Comparison of ENCODE assay signal across 1 cellular context in genomic region chrX:20211261-20211786, GRCh38.
TF ChIP-seq lines count a peak whose summit lies in the region.

No MANE protein-coding gene starts in this region.

TF ChIP-seq in HepG2, 621 proteins besides CTCF, POLR2A, EP300 and RAD21 (continued from another document and continues in another):
- TF ChIP-seq ARID5B (CRISPR knock-in tag; IDR thresholded peaks at IDR 0.05) (peak; percentile 64), ZBTB20 (CRISPR knock-in tag; IDR thresholded peaks at IDR 0.05; ENCODE audit: borderline replicate concordance, low read depth) (peak; percentile 95; the same call in 1 of the 2 replicates), HOXA7 (CRISPR knock-in tag; IDR thresholded peaks at IDR 0.05) (no peak), FOXK1 (CRISPR knock-in tag; IDR thresholded peaks at IDR 0.05; ENCODE audit: borderline replicate concordance, low read depth) (peak; percentile 36; the same call in 1 of the 2 replicates), DPF2 (CRISPR knock-in tag; IDR thresholded peaks at IDR 0.05; ENCODE audit: borderline replicate concordance, low read depth) (peak; percentile 53; the same call in 1 of the 2 replicates), FOXA3 (CRISPR knock-in tag; IDR thresholded peaks at IDR 0.05) (0 out of 2 replicates have a peak, but pooled peaks have one; percentile 30), SAP130 (CRISPR knock-in tag; IDR thresholded peaks at IDR 0.05; ENCODE audit: low read depth) (peak; percentile 47), ZNF281 (CRISPR knock-in tag; IDR thresholded peaks at IDR 0.05; ENCODE audit: borderline replicate concordance) (no peak), KAT7 (CRISPR knock-in tag; IDR thresholded peaks at IDR 0.05; ENCODE audit: borderline replicate concordance) (no peak), POLR2AphosphoS5 (IDR thresholded peaks at IDR 0.05; ENCODE audit: low read depth, low read length) (0 out of 2 replicates have a peak, but pooled peaks have one; percentile 26), ZNF782 (CRISPR knock-in tag; IDR thresholded peaks at IDR 0.05; ENCODE audit: borderline replicate concordance) (no peak), GABPA (IDR thresholded peaks at IDR 0.05; ENCODE audit: low read depth, low read length) (no peak), GABPA (CRISPR knock-in tag; IDR thresholded peaks at IDR 0.05; ENCODE audit: low read depth) (no peak), BCL6 (CRISPR knock-in tag; IDR thresholded peaks at IDR 0.05) (peak; percentile 35; the same call in 1 of the 2 replicates), ZNF7 (CRISPR knock-in tag; IDR thresholded peaks at IDR 0.05) (no peak), ZNF598 (CRISPR knock-in tag; IDR thresholded peaks at IDR 0.05; ENCODE audit: borderline replicate concordance) (no peak), ELF1 (CRISPR knock-in tag; IDR thresholded peaks at IDR 0.05) (no peak), CREB3 (CRISPR knock-in tag; IDR thresholded peaks at IDR 0.05) (no peak), KDM5B (CRISPR knock-in tag; IDR thresholded peaks at IDR 0.05; ENCODE audit: borderline replicate concordance) (no peak), HDAC2 (CRISPR knock-in tag; IDR thresholded peaks at IDR 0.05) (peak; percentile 55; the same call in 1 of the 2 replicates), POGZ (CRISPR knock-in tag; IDR thresholded peaks at IDR 0.05) (peak; percentile 45; the same call in 1 of the 2 replicates), HDAC1 (CRISPR knock-in tag; IDR thresholded peaks at IDR 0.05) (0 out of 2 replicates have a peak, but pooled peaks have one; percentile 38), SOX6 (IDR thresholded peaks at IDR 0.05) (no peak), SOX6 (CRISPR knock-in tag; IDR thresholded peaks at IDR 0.05) (peak; percentile 75), TCF7 (IDR thresholded peaks at IDR 0.05; ENCODE audit: low read depth) (peak; percentile 61; the same call in 1 of the 2 replicates), GATAD2A (CRISPR knock-in tag; IDR thresholded peaks at IDR 0.05) (peak; percentile 68), HNF4A (CRISPR knock-in tag; IDR thresholded peaks at IDR 0.05) (peak; percentile 86), ZNF232 (CRISPR knock-in tag; IDR thresholded peaks at IDR 0.05; ENCODE audit: borderline replicate concordance) (no peak), FOXP1 (IDR thresholded peaks at IDR 0.05) (peak; percentile 99), FOXP1 (CRISPR knock-in tag; IDR thresholded peaks at IDR 0.05) (peak; percentile 90), CREM (IDR thresholded peaks at IDR 0.05) (peak; percentile 65), CREM (CRISPR knock-in tag; IDR thresholded peaks at IDR 0.05) (no peak), ZNF83 (CRISPR knock-in tag; IDR thresholded peaks at IDR 0.05; ENCODE audit: borderline replicate concordance) (no peak), TARDBP (CRISPR knock-in tag; IDR thresholded peaks at IDR 0.05) (0 out of 2 replicates have a peak, but pooled peaks have one; percentile 31), RFX1 (IDR thresholded peaks at IDR 0.05) (no peak), HNF4G (IDR thresholded peaks at IDR 0.05; ENCODE audit: borderline replicate concordance, low read depth, low read length) (peak; percentile 56; the same call in 1 of the 2 replicates), HNF4G (CRISPR knock-in tag; IDR thresholded peaks at IDR 0.05; ENCODE audit: borderline replicate concordance, low read depth) (no peak), WIZ (CRISPR knock-in tag; IDR thresholded peaks at IDR 0.05) (no peak), NFIC (IDR thresholded peaks at IDR 0.05; ENCODE audit: low read length) (peak; percentile 68; the same call in 1 of the 2 replicates), ATRX (CRISPR knock-in tag; IDR thresholded peaks at IDR 0.05; ENCODE audit: borderline replicate concordance) (no peak), ZNF317 (CRISPR knock-in tag; IDR thresholded peaks at IDR 0.05) (0 out of 2 replicates have a peak, but pooled peaks have one; percentile 30), PHF21A (CRISPR knock-in tag; IDR thresholded peaks at IDR 0.05) (0 out of 2 replicates have a peak, but pooled peaks have one; percentile 23), HMG20A (CRISPR knock-in tag; IDR thresholded peaks at IDR 0.05; ENCODE audit: borderline replicate concordance) (peak; percentile 51; the same call in 1 of the 2 replicates), MIXL1 (CRISPR knock-in tag; IDR thresholded peaks at IDR 0.05) (peak; percentile 84), GATA4 (IDR thresholded peaks at IDR 0.05; ENCODE audit: borderline replicate concordance, low read depth) (no peak), ZNF564 (CRISPR knock-in tag; IDR thresholded peaks at IDR 0.05) (no peak), RBM22 (optimal IDR thresholded peaks at IDR 0.05; ENCODE audit: low read length) (peak; percentile 81), NFE2 (CRISPR knock-in tag; IDR thresholded peaks at IDR 0.05) (no peak), RCOR2 (CRISPR knock-in tag; IDR thresholded peaks at IDR 0.05) (0 out of 2 replicates have a peak, but pooled peaks have one; percentile 37), NCOA2 (CRISPR knock-in tag; IDR thresholded peaks at IDR 0.05) (peak; percentile 76), SOX5 (CRISPR knock-in tag; IDR thresholded peaks at IDR 0.05; ENCODE audit: borderline replicate concordance) (peak; percentile 59; the same call in 1 of the 2 replicates), NCOR1 (IDR thresholded peaks at IDR 0.05; ENCODE audit: borderline replicate concordance, low read length) (peak; percentile 46; the same call in 1 of the 2 replicates), FOXO1 (CRISPR knock-in tag; IDR thresholded peaks at IDR 0.05) (peak; percentile 81), SMC3 (IDR thresholded peaks at IDR 0.05; ENCODE audit: low read length) (no peak), CC2D1A (CRISPR knock-in tag; IDR thresholded peaks at IDR 0.05) (no peak), ISL2 (CRISPR knock-in tag; IDR thresholded peaks at IDR 0.05) (peak; percentile 37; the same call in 1 of the 2 replicates)
- TF ChIP-seq, protein P1, sequence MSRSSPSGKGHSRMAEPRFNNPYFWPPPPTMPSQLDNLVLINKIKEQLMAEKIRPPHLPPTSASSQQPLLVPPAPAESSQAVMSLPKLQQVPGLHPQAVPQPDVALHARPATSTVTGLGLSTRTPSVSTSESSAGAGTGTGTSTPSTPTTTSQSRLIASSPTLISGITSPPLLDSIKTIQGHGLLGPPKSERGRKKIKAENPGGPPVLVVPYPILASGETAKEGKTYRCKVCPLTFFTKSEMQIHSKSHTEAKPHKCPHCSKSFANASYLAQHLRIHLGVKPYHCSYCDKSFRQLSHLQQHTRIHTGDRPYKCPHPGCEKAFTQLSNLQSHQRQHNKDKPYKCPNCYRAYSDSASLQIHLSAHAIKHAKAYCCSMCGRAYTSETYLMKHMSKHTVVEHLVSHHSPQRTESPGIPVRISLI (CRISPR knock-in tag; IDR thresholded peaks at IDR 0.05; ENCODE audit: borderline replicate concordance) = peak; percentile 83; the same call in 1 of the 2 replicates
- TF ChIP-seq, protein P2, sequence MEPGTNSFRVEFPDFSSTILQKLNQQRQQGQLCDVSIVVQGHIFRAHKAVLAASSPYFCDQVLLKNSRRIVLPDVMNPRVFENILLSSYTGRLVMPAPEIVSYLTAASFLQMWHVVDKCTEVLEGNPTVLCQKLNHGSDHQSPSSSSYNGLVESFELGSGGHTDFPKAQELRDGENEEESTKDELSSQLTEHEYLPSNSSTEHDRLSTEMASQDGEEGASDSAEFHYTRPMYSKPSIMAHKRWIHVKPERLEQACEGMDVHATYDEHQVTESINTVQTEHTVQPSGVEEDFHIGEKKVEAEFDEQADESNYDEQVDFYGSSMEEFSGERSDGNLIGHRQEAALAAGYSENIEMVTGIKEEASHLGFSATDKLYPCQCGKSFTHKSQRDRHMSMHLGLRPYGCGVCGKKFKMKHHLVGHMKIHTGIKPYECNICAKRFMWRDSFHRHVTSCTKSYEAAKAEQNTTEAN (CRISPR knock-in tag; conservative IDR thresholded peaks at IDR 0.05) = no peak
- TF ChIP-seq, protein P3, sequence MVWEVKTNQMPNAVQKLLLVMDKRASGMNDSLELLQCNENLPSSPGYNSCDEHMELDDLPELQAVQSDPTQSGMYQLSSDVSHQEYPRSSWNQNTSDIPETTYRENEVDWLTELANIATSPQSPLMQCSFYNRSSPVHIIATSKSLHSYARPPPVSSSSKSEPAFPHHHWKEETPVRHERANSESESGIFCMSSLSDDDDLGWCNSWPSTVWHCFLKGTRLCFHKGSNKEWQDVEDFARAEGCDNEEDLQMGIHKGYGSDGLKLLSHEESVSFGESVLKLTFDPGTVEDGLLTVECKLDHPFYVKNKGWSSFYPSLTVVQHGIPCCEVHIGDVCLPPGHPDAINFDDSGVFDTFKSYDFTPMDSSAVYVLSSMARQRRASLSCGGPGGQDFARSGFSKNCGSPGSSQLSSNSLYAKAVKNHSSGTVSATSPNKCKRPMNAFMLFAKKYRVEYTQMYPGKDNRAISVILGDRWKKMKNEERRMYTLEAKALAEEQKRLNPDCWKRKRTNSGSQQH (CRISPR knock-in tag; IDR thresholded peaks at IDR 0.05; ENCODE audit: low read depth) = no peak
- TF ChIP-seq, protein P4, sequence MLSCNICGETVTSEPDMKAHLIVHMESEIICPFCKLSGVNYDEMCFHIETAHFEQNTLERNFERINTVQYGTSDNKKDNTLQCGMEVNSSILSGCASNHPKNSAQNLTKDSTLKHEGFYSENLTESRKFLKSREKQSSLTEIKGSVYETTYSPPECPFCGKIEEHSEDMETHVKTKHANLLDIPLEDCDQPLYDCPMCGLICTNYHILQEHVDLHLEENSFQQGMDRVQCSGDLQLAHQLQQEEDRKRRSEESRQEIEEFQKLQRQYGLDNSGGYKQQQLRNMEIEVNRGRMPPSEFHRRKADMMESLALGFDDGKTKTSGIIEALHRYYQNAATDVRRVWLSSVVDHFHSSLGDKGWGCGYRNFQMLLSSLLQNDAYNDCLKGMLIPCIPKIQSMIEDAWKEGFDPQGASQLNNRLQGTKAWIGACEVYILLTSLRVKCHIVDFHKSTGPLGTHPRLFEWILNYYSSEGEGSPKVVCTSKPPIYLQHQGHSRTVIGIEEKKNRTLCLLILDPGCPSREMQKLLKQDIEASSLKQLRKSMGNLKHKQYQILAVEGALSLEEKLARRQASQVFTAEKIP (CRISPR knock-in tag; IDR thresholded peaks at IDR 0.05; ENCODE audit: borderline replicate concordance) = no peak
- TF ChIP-seq, protein P5, sequence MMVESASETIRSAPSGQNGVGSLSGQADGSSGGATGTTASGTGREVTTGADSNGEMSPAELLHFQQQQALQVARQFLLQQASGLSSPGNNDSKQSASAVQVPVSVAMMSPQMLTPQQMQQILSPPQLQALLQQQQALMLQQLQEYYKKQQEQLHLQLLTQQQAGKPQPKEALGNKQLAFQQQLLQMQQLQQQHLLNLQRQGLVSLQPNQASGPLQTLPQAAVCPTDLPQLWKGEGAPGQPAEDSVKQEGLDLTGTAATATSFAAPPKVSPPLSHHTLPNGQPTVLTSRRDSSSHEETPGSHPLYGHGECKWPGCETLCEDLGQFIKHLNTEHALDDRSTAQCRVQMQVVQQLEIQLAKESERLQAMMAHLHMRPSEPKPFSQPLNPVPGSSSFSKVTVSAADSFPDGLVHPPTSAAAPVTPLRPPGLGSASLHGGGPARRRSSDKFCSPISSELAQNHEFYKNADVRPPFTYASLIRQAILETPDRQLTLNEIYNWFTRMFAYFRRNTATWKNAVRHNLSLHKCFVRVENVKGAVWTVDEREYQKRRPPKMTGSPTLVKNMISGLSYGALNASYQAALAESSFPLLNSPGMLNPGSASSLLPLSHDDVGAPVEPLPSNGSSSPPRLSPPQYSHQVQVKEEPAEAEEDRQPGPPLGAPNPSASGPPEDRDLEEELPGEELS (CRISPR knock-in tag; IDR thresholded peaks at IDR 0.05) = peak; percentile 94
